20 cellular contexts compared by ENCODE assay signal in genomic region chr17:2419526-2419925, GRCh38. TPM values are rescaled to one million over a fixed set of nuclear protein-coding genes. Genes with fewer than 3 reads are reported as not detected.
A peak's percentile ranks its signal among the peaks of the same experiment; 100 is the strongest.
DNase-seq lines count a peak whose midpoint lies in the region; ATAC-seq and TF ChIP-seq lines count a peak whose summit lies in the region.
"Had no signal": no experiment of that assay in that cellular context is flagged by ENCODE, and none has a peak within 500 bp of the region (broad histone marks: within the 10 kb centered on the region; RNA-seq: fewer than 3 reads in every experiment).

No MANE protein-coding gene starts in this region.

- no peak overlapping the region for H3K9ac ChIP-seq in stomach smooth muscle (ENCODE audit: low read length in 2 of 2)

- H3K27me3 ChIP-seq in body of pancreas, result no peaks in the 10 kb centered on the region
- no peaks in the 10 kb centered on the region for H3K27me3 ChIP-seq in stomach smooth muscle (ENCODE audit: control insufficient read depth in 1 of 2, insufficient read depth in 2 of 2, low read length in 2 of 2)
- H3K27me3 ChIP-seq: SJSA1 had no signal

- H3K36me3 ChIP-seq in body of pancreas (replicated peaks in 1 of 2; ENCODE audit: insufficient read depth in 1 of 2, low read depth in 2 of 2) (peaks cover 0 to 6% of the 10 kb centered on the region in 2 donors), stomach smooth muscle (ENCODE audit: control insufficient read depth in 2 of 2, insufficient read depth in 2 of 2, low read length in 2 of 2) (peaks cover 4 to 13% of the 10 kb centered on the region in 2 donors)

- H3K4me3 ChIP-seq in body of pancreas (no peak overlapping the region), stomach smooth muscle (ENCODE audit: low read length in 2 of 2) (no peak overlapping the region)
- H3K4me3 ChIP-seq: HAP-1, mucosa of descending colon, SJSA1 had no signal

- H3K9me3 ChIP-seq in body of pancreas (no peaks in the 10 kb centered on the region), stomach smooth muscle (ENCODE audit: control insufficient read depth in 2 of 2, low read length in 2 of 2) (no peaks in the 10 kb centered on the region)
- H3K9me3 ChIP-seq: HAP-1, mucosa of descending colon, SJSA1 had no signal

- TF ChIP-seq CTCF in body of pancreas (IDR thresholded peaks at IDR 0.05), result no peak

- H3K27ac ChIP-seq in body of pancreas (peak overlapping the region; percentile 58 to 69 (median 61)), stomach smooth muscle (ENCODE audit: low read length) (peak overlapping the region; percentile 85)
- H3K27ac ChIP-seq: SJSA1 had no signal

- intact Hi-C loops in body of pancreas (cut with DNase I) (loop anchor here (5.0 kb wide), 1 partner anchor 37 kb away; no protein-coding TSS in a partner anchor), Right ventricle myocardium superior (cut with DNase I) (no loop called here)

- TF ChIP-seq POLR2A in body of pancreas (IDR thresholded peaks at IDR 0.05), result no peak

- 73 to 85% methylated on average over 7 of the region's 7 CpGs for WGBS in body of pancreas, 2 donors

- ATAC-seq in body of pancreas (no peak), Right ventricle myocardium superior (ENCODE audit: poor library complexity) (peak; percentile 30), GM18873 (IDR thresholded peaks at IDR 0.05; ENCODE audit: low FRiP score, unreplicated experiment) (no peak), HG03439 (IDR thresholded peaks at IDR 0.05; ENCODE audit: unreplicated experiment) (no peak)
- ATAC-seq: left lobe of liver, mucosa of descending colon, Panc1 had no signal

- DNase-seq in body of pancreas, result no peak
- DNase-seq in Right ventricle myocardium superior, result no peak
- peak; percentile 5 for DNase-seq in myocyte (ENCODE audit: low read depth)
- no peak for DNase-seq in NCI-H2227 (lab: John Stamatoyannopoulos, UW; ENCODE audit: unreplicated experiment)
- DNase-seq: activated CD4-positive, alpha-beta T cell treated with anti-CD3 and anti-CD28 coated beads, Interleukin-2, amount 50 U/mL, for 4 hours; activated CD8-positive, alpha-beta memory T cell treated with anti-CD3 and anti-CD28 coated beads, Interleukin-2, amount 50 U/mL, for 48 hours; activated effector memory CD4-positive, alpha-beta T cell treated with Interleukin-2 at 50 U/mL for 16 hours; mucosa of descending colon; NCI-H1417; NCI-H2107; NK-92 treated with Interleukin-12 subunit alpha and Interleukin-12 subunit beta, amount 100 ng/mL, for 24 hours; stimulated activated CD4-positive, alpha-beta T cell treated with anti-CD3 and anti-CD28 coated beads, Interleukin-15, amount 100 ng/mL, for 24 hours; stimulated activated CD8-positive, alpha-beta memory T cell treated with anti-CD3 and anti-CD28 coated beads, Interleukin-4, amount 100 ng/mL, for 48 hours had no signal

- peaks cover 30% of the 10 kb centered on the region for H3K4me1 ChIP-seq in body of pancreas
- H3K4me1 ChIP-seq in stomach smooth muscle (ENCODE audit: control insufficient read depth, insufficient read depth, low read length), result peaks cover 45% of the 10 kb centered on the region
- H3K4me1 ChIP-seq: HAP-1, SJSA1 had no signal

RNA-seq across cellular contexts. Expression of gene MNT, which starts 18.7 kb away (rescaled TPM):
- 10 to 100 TPM in 1 of 2 donors, 1 to 10 TPM in 1; 5.4 to 12.2 TPM for total RNA-seq in body of pancreas
- 10.1 TPM for total RNA-seq in Right ventricle myocardium superior
- total RNA-seq in myocyte, result 6.4 and 8.5 TPM in 2 replicates
- polyA plus RNA-seq in myocyte (2012), result 13.6 TPM
